Comparison of ENCODE assay signal across 8 cellular contexts in genomic region chr16:4957420-4957719, GRCh38. TPM values are rescaled to one million over a fixed set of nuclear protein-coding genes. Genes with fewer than 3 reads are reported as not detected.
DNase-seq lines count a peak whose midpoint lies in the region; ATAC-seq, FAIRE-seq and TF ChIP-seq lines count a peak whose summit lies in the region.

No MANE protein-coding gene starts in this region.

- FAIRE-seq in HTR-8/SVneo (lab: Jason Lieb, UNC), result no peak

- peaks cover 5% of the 10 kb centered on the region for H3K4me1 ChIP-seq in rectal smooth muscle tissue (ENCODE audit: control insufficient read depth, insufficient read depth, low read length)

- no peak overlapping the region for H3K9ac ChIP-seq in rectal smooth muscle tissue (ENCODE audit: low read length)

- no peak overlapping the region for H3K27ac Mint-ChIP-seq in T-cell

- POLR2A ChIA-PET in T-cell (lab: Charles Lee), result no interaction called here

- ATAC-seq in T-cell (replicated peaks in 1 of 4) (no peak), HG02623 (IDR thresholded peaks at IDR 0.05; ENCODE audit: unreplicated experiment) (no peak), GM21717 (IDR thresholded peaks at IDR 0.05; ENCODE audit: unreplicated experiment) (no peak)

- H3K4me1 Mint-ChIP-seq in T-cell, result peaks cover 21 to 27% (median 25%) of the 10 kb centered on the region in 3 donors

- no peaks in the 10 kb centered on the region for H3K36me3 Mint-ChIP-seq in T-cell

- H3K9me3 Mint-ChIP-seq in T-cell, result no peaks in the 10 kb centered on the region

- CTCF ChIA-PET in T-cell (lab: Charles Lee), result no interaction called here

- no peak for DNase-seq in GM12865 (ENCODE audit: low read depth)
- no peak for DNase-seq in T-cell
- no peak for DNase-seq in fibroblast of the aortic adventitia (ENCODE audit: low read depth)
- no peak for DNase-seq in HTR-8/SVneo (ENCODE audit: insufficient read length, low spot score)
- DNase-seq in NCI-H1417 treated with DMSO at 0.1 percent for 48 hours (lab: John Stamatoyannopoulos, UW), result no peak

- H3K27ac ChIP-seq in rectal smooth muscle tissue (ENCODE audit: low read depth, low read length), result no peak overlapping the region

- peak overlapping the region; percentile 79 to 88 (median 82) for H3K4me3 Mint-ChIP-seq in T-cell

- peaks cover 15 to 55% of the 10 kb centered on the region in 2 donors for H3K27me3 Mint-ChIP-seq in T-cell

- TF ChIP-seq CTCF in GM12865 (IDR thresholded peaks at IDR 0.05; ENCODE audit: insufficient read depth, low read depth, low read length, missing control alignments), result no peak
- no peak for TF ChIP-seq CTCF in fibroblast of the aortic adventitia (IDR thresholded peaks at IDR 0.05; ENCODE audit: insufficient read depth, low read length)

- no peaks in the 10 kb centered on the region for H3K27me3 ChIP-seq in rectal smooth muscle tissue (ENCODE audit: control insufficient read depth, insufficient read depth, low read length)

- H3K4me3 ChIP-seq in GM12865 (ENCODE audit: low read depth, low read length), result peak overlapping the region; percentile 70
- peak overlapping the region; percentile 70 for H3K4me3 ChIP-seq in fibroblast of the aortic adventitia (ENCODE audit: low read depth, low read length)
- H3K4me3 ChIP-seq in rectal smooth muscle tissue (ENCODE audit: low read length), result peak overlapping the region; percentile 65

- H3K36me3 ChIP-seq in rectal smooth muscle tissue (ENCODE audit: control insufficient read depth, insufficient read depth, low read length), result no peaks in the 10 kb centered on the region

RNA-seq across cellular contexts. Expression of gene SEC14L5, which starts 0.8 kb away (rescaled TPM):
- total RNA-seq in T-cell, result under 1 TPM in 1 of 5 donors, not detected in 4; 0.05 TPM
- total RNA-seq in fibroblast of the aortic adventitia (ENCODE audit: low replicate concordance), result 1.2 and 3.0 TPM in 2 replicates

RNA-seq across cellular contexts. Expression of gene PPL, which starts 20.4 kb away (rescaled TPM):
- total RNA-seq in T-cell, result under 1 TPM in 3 of 5 donors, not detected in 2; 0.10 to 0.32 (median 0.12) TPM
- total RNA-seq in fibroblast of the aortic adventitia (ENCODE audit: low replicate concordance), result 53.9 and 57.9 TPM in 2 replicates

Comparison
In these comparisons a context has a peak if more than half of its experiments do, and no peak if none do; other contexts are left out.
1. RNA of gene PPL, which starts 20.4 kb away (total RNA-seq): 53.9 to 57.9 TPM in fibroblast of the aortic adventitia; 0.10 to 0.32 TPM in T-cell; every median in the first group is over 10 times any median in the second.
2. Peak in every context shown above with its lines, with median percentiles within 50 percentile points of each other: H3K4me3 ChIP-seq.